Comparison of ENCODE assay signal across 17 cellular contexts in genomic region chr14:75804570-75805275, GRCh38.
DNase-seq lines count a peak whose midpoint lies in the region; ATAC-seq and TF ChIP-seq lines count a peak whose summit lies in the region.
"Had no signal": no experiment of that assay in that cellular context is flagged by ENCODE, and none has a peak within 500 bp of the region (broad histone marks: within the 10 kb centered on the region; RNA-seq: fewer than 3 reads in every experiment).

No MANE protein-coding gene starts in this region.

- no peaks in the 10 kb centered on the region for H3K9me3 Mint-ChIP-seq in activated naive CD8-positive, alpha-beta T cell treated with anti-CD3 and anti-CD28 coated beads, Interleukin-2, amount 10 ng/mL, durations not matched to agents 7 days and 5 days
- peaks cover 3% of the 10 kb centered on the region for H3K9me3 Mint-ChIP-seq in activated naive CD8-positive, alpha-beta T cell treated with anti-CD3 and anti-CD28 coated beads for 36 hours

- H3K4me3 ChIP-seq in left ventricle myocardium inferior (no peak overlapping the region), psoas muscle (no peak overlapping the region), mesendoderm (ENCODE audit: low read length) (no peak overlapping the region), SK-N-SH (ENCODE audit: low read depth in 2 of 2, low read length in 1 of 2) (no peak overlapping the region)
- H3K4me3 ChIP-seq: BLaER1 had no signal

- H2AK5ac ChIP-seq in mesendoderm (ENCODE audit: low read length) = no peak overlapping the region

- no peak overlapping the region for H4K5ac ChIP-seq in mesendoderm (ENCODE audit: low read length)

- TF ChIP-seq RAD21 in SK-N-SH (IDR thresholded peaks at IDR 0.05; ENCODE audit: low read length) = no peak

- H3K9me2 ChIP-seq in SK-N-SH = no peaks in the 10 kb centered on the region

- H3K4me1 ChIP-seq in left ventricle myocardium inferior = peaks cover 24% of the 10 kb centered on the region
- H3K4me1 ChIP-seq in psoas muscle = peaks cover 17% of the 10 kb centered on the region
- H3K4me1 ChIP-seq in mesendoderm (ENCODE audit: control insufficient read depth, low read depth, low read length) = no peaks in the 10 kb centered on the region
- no peaks in the 10 kb centered on the region for H3K4me1 ChIP-seq in SK-N-SH (ENCODE audit: control insufficient read depth in 1 of 2, insufficient read depth in 2 of 2, low read depth in 1 of 2, low read length in 1 of 2)
- H3K4me1 ChIP-seq: BLaER1 had no signal

- H3K4me1 Mint-ChIP-seq in activated naive CD8-positive, alpha-beta T cell treated with anti-CD3 and anti-CD28 coated beads, Interleukin-2, amount 10 ng/mL, durations not matched to agents 7 days and 5 days = no peaks in the 10 kb centered on the region
- no peaks in the 10 kb centered on the region for H3K4me1 Mint-ChIP-seq in activated naive CD8-positive, alpha-beta T cell treated with anti-CD3 and anti-CD28 coated beads for 36 hours

- no peaks in the 10 kb centered on the region for H3K27me3 Mint-ChIP-seq in activated naive CD8-positive, alpha-beta T cell treated with anti-CD3 and anti-CD28 coated beads, Interleukin-2, amount 10 ng/mL, durations not matched to agents 7 days and 5 days
- no peaks in the 10 kb centered on the region for H3K27me3 Mint-ChIP-seq in activated naive CD8-positive, alpha-beta T cell treated with anti-CD3 and anti-CD28 coated beads for 36 hours

- H2BK120ac ChIP-seq in mesendoderm (ENCODE audit: low read depth, low read length) = no peak overlapping the region

- H3K18ac ChIP-seq in mesendoderm (ENCODE audit: low read length) = no peak overlapping the region

- CTCF ChIA-PET in SK-N-SH (lab: Yijun Ruan, JAX) = interaction anchor here (3.6 kb wide), 1 partner anchor 11 kb away, joined by 10 read pairs; no protein-coding TSS in a partner anchor

- H2AFZ ChIP-seq in SK-N-SH (ENCODE audit: low read depth) = no peak overlapping the region

- no peak overlapping the region for H2BK15ac ChIP-seq in mesendoderm (replicated peaks; ENCODE audit: low read depth)

- H3K56ac ChIP-seq in mesendoderm (ENCODE audit: low read length) = no peak overlapping the region

- no peaks in the 10 kb centered on the region for H3K79me2 ChIP-seq in mesendoderm (ENCODE audit: control insufficient read depth, insufficient read depth, low read length)
- no peaks in the 10 kb centered on the region for H3K79me2 ChIP-seq in SK-N-SH (ENCODE audit: insufficient read depth)

- POLR2A ChIA-PET in activated naive CD8-positive, alpha-beta T cell treated with anti-CD3 and anti-CD28 coated beads, Interleukin-2, amount 10 ng/mL, durations not matched to agents 7 days and 5 days (lab: Charles Lee) = no interaction called here
- POLR2A ChIA-PET in SK-N-SH (lab: Yijun Ruan, JAX) = no interaction called here

- no peak for TF ChIP-seq EP300 in SK-N-SH (IDR thresholded peaks at IDR 0.05; ENCODE audit: borderline replicate concordance in 1 of 2, low read depth in 1 of 2, low read length in 1 of 2)

- H4K8ac ChIP-seq in mesendoderm (ENCODE audit: low read depth, low read length) = no peak overlapping the region

- H3K9me3 ChIP-seq in left ventricle myocardium inferior (replicated peaks) = peaks cover 5% of the 10 kb centered on the region
- no peaks in the 10 kb centered on the region for H3K9me3 ChIP-seq in psoas muscle
- no peaks in the 10 kb centered on the region for H3K9me3 ChIP-seq in SK-N-SH

- DNase-seq in activated naive CD8-positive, alpha-beta T cell treated with anti-CD3 and anti-CD28 coated beads, Interleukin-2, amount 10 ng/mL, durations not matched to agents 7 days and 5 days = no peak
- DNase-seq in activated naive CD8-positive, alpha-beta T cell treated with anti-CD3 and anti-CD28 coated beads for 36 hours = no peak
- no peak for DNase-seq in left ventricle myocardium inferior
- no peak for DNase-seq in psoas muscle
- DNase-seq in mesendoderm = no peak
- no peak for DNase-seq in SK-N-SH
- no peak for DNase-seq in UCSD-AML1 (lab: John Stamatoyannopoulos, UW; ENCODE audit: unreplicated experiment)
- DNase-seq: 8988T; KG1; NCI-H1048; NCI-H2107; NCI-H345; NCI-H526 treated with DMSO at 0.1 percent for 48 hours; NK-92 treated with Interleukin-12 subunit alpha and Interleukin-12 subunit beta, amount 100 ng/mL, for 24 hours; PC-3 had no signal

- H3K36me3 Mint-ChIP-seq in activated naive CD8-positive, alpha-beta T cell treated with anti-CD3 and anti-CD28 coated beads, Interleukin-2, amount 10 ng/mL, durations not matched to agents 7 days and 5 days = peaks cover 21% of the 10 kb centered on the region
- peaks cover 25% of the 10 kb centered on the region for H3K36me3 Mint-ChIP-seq in activated naive CD8-positive, alpha-beta T cell treated with anti-CD3 and anti-CD28 coated beads for 36 hours

- no peak overlapping the region for H2BK5ac ChIP-seq in mesendoderm (ENCODE audit: low read length)

- H3K36me3 ChIP-seq in left ventricle myocardium inferior (peaks cover 19% of the 10 kb centered on the region), psoas muscle (ENCODE audit: insufficient read depth in 1 of 2, low read depth in 1 of 2) (no peaks in the 10 kb centered on the region), mesendoderm (ENCODE audit: control insufficient read depth, insufficient read depth, low read length) (no peaks in the 10 kb centered on the region), SK-N-SH (replicated peaks in 1 of 2; ENCODE audit: control insufficient read depth in 1 of 2, insufficient read depth in 2 of 2, low read length in 1 of 2) (peaks cover 4 to 7% of the 10 kb centered on the region in 2 experiments)

- H3K27me3 ChIP-seq in left ventricle myocardium inferior (ENCODE audit: low read depth) = no peaks in the 10 kb centered on the region
- H3K27me3 ChIP-seq in psoas muscle (ENCODE audit: insufficient read depth in 3 of 3, low read length in 2 of 3) = no peaks in the 10 kb centered on the region
- no peaks in the 10 kb centered on the region for H3K27me3 ChIP-seq in mesendoderm (ENCODE audit: insufficient read depth, low read length, poor library complexity)
- H3K27me3 ChIP-seq in SK-N-SH (ENCODE audit: insufficient read depth) = no peaks in the 10 kb centered on the region
- H3K27me3 ChIP-seq: BLaER1 had no signal

- intact Hi-C loops in left ventricle myocardium inferior (cut with micrococcal nuclease) = no loop called here
- intact Hi-C loops in psoas muscle (cut with DNase I) = loop anchor here in 1 of 2 donors (10.0 kb wide), 1 partner anchor 170 kb away; no protein-coding TSS in a partner anchor

- H3K27ac ChIP-seq in left ventricle myocardium inferior (replicated peaks) (peak overlapping the region; percentile 72), psoas muscle (peak overlapping the region; percentile 39), mesendoderm (ENCODE audit: low read depth, low read length) (no peak overlapping the region), SK-N-SH (ENCODE audit: low read depth in 2 of 2, low read length in 1 of 2) (no peak overlapping the region)
- H3K27ac ChIP-seq: BLaER1 had no signal

- ATAC-seq in activated naive CD8-positive, alpha-beta T cell treated with anti-CD3 and anti-CD28 coated beads, Interleukin-2, amount 10 ng/mL, durations not matched to agents 7 days and 5 days (ENCODE audit: low read depth) = no peak
- peak in 3 of 4 donors; percentile 63 to 76 (median 70) for ATAC-seq in psoas muscle
- ATAC-seq in HG02571 (IDR thresholded peaks at IDR 0.05; ENCODE audit: unreplicated experiment) = no peak
- ATAC-seq: PC-3 had no signal

- H3K4ac ChIP-seq in mesendoderm (ENCODE audit: low read depth, low read length) = no peak overlapping the region

- H3K23ac ChIP-seq in mesendoderm (ENCODE audit: low read length) = no peak overlapping the region

- no peaks in the 10 kb centered on the region for H4K20me1 ChIP-seq in SK-N-SH (ENCODE audit: insufficient read depth)
- H4K20me1 ChIP-seq: BLaER1 had no signal

- no peak overlapping the region for H3K4me3 Mint-ChIP-seq in activated naive CD8-positive, alpha-beta T cell treated with anti-CD3 and anti-CD28 coated beads, Interleukin-2, amount 10 ng/mL, durations not matched to agents 7 days and 5 days
- H3K4me3 Mint-ChIP-seq in activated naive CD8-positive, alpha-beta T cell treated with anti-CD3 and anti-CD28 coated beads for 36 hours = no peak overlapping the region

- 50 to 67% (median 54%) methylated on average over 2 of the region's 2 CpGs for WGBS in psoas muscle, 3 donors
- no CpG with 5 or more reads among the region's 2 CpGs for WGBS in mesendoderm (ENCODE audit: extremely low coverage, insufficient coverage, low lambda C conversion rate)
- WGBS in SK-N-SH (ENCODE audit: low lambda C conversion rate) = 83% methylated on average over 2 of the region's 2 CpGs

- no peak for TF ChIP-seq CTCF in left ventricle myocardium inferior (IDR thresholded peaks at IDR 0.05; ENCODE audit: borderline replicate concordance)
- no peak for TF ChIP-seq CTCF in psoas muscle (IDR thresholded peaks at IDR 0.05)
- no peak for TF ChIP-seq CTCF in SK-N-SH (IDR thresholded peaks at IDR 0.05)

- H3K4me2 ChIP-seq in mesendoderm (ENCODE audit: low read length) (no peak overlapping the region), SK-N-SH (no peak overlapping the region)
- H3K4me2 ChIP-seq: BLaER1 had no signal

- no peaks in the 10 kb centered on the region for H3K79me1 ChIP-seq in mesendoderm (ENCODE audit: low read length)

- H3K9ac ChIP-seq in mesendoderm (ENCODE audit: low read length) = no peak overlapping the region
- H3K9ac ChIP-seq in SK-N-SH = no peak overlapping the region
- H3K9ac ChIP-seq: BLaER1 had no signal

- peak overlapping the region; percentile 6 for H3K27ac Mint-ChIP-seq in activated naive CD8-positive, alpha-beta T cell treated with anti-CD3 and anti-CD28 coated beads, Interleukin-2, amount 10 ng/mL, durations not matched to agents 7 days and 5 days
- H3K27ac Mint-ChIP-seq in activated naive CD8-positive, alpha-beta T cell treated with anti-CD3 and anti-CD28 coated beads for 36 hours = no peak overlapping the region

- peaks cover 3% of the 10 kb centered on the region for H3F3A ChIP-seq in SK-N-SH (replicated peaks; ENCODE audit: insufficient read depth)

Comparison
In these comparisons a context has a peak if more than half of its experiments do, and no peak if none do; other contexts are left out.
1. ATAC-seq: peak in psoas muscle (3 of 4); none in activated naive CD8-positive, alpha-beta T cell treated with anti-CD3 and anti-CD28 coated beads, Interleukin-2, amount 10 ng/mL, durations not matched to agents 7 days and 5 days (single experiment) and HG02571 (single experiment).
2. H3K27ac ChIP-seq: peak in left ventricle myocardium inferior (single experiment) and psoas muscle (single experiment); none in mesendoderm (single experiment) and SK-N-SH (0 of 2).